22 cellular contexts compared by ENCODE assay signal in genomic region chr7:978049-978346, GRCh38. TPM values are rescaled to one million over a fixed set of nuclear protein-coding genes. Genes with fewer than 3 reads are reported as not detected.
DNase-seq lines count a peak whose midpoint lies in the region; ATAC-seq, FAIRE-seq and TF ChIP-seq lines count a peak whose summit lies in the region.
"Had no signal": no experiment of that assay in that cellular context is flagged by ENCODE, and none has a peak within 500 bp of the region (broad histone marks: within the 10 kb centered on the region; RNA-seq: fewer than 3 reads in every experiment).

No MANE protein-coding gene starts in this region.

- no peak overlapping the region for H2BK15ac ChIP-seq in H9 (ENCODE audit: low read depth, low read length)

- no peaks in the 10 kb centered on the region; the same call in 1 of the 2 replicates for H3K27me3 Mint-ChIP-seq in H9 (ENCODE audit: low read depth)

- peaks cover 6 to 20% of the 10 kb centered on the region in 2 experiments; a peak in 3 of 4 replicates for H3K4me1 Mint-ChIP-seq in H9

- H2AK5ac ChIP-seq in H9 (ENCODE audit: insufficient read length, low read length) = no peak overlapping the region

- peak; percentile 6; the same call in 1 of the 2 replicates for TF ChIP-seq RAD21 in HepG2 (CRISPR knock-in tag; IDR thresholded peaks at IDR 0.05)

- TF ChIP-seq CTCF in HepG2 (CRISPR knock-in tag; IDR thresholded peaks at IDR 0.05) (no peak), H9 (conservative IDR thresholded peaks at IDR 0.05) (no peak)

- no peaks in the 10 kb centered on the region for H4K20me1 ChIP-seq in HepG2 (ENCODE audit: insufficient read depth, low read length)
- no peaks in the 10 kb centered on the region for H4K20me1 ChIP-seq in H9 (ENCODE audit: control insufficient read depth, insufficient read depth, insufficient read length)

- no peak overlapping the region for H3K14ac ChIP-seq in H9 (ENCODE audit: insufficient read depth, low read length)

- H3K4me3 ChIP-seq in HepG2 (replicated peaks in 1 of 3; ENCODE audit: insufficient read depth in 1 of 3, low read depth in 2 of 3, low read length in 3 of 3) (peak overlapping the region in 2 of 3 experiments; percentile 8 to 56; a peak in 4 of 6 replicates), small intestine (ENCODE audit: low read depth in 1 of 2, low read length in 2 of 2) (no peak overlapping the region)
- H3K4me3 ChIP-seq: coronary artery, thyroid gland had no signal

- no peak for TF ChIP-seq EP300 in HepG2 (IDR thresholded peaks at IDR 0.05; ENCODE audit: low read depth in 2 of 2, low read length in 2 of 2)
- no peak for TF ChIP-seq EP300 in HepG2 (CRISPR knock-in tag; IDR thresholded peaks at IDR 0.05; ENCODE audit: borderline replicate concordance)

- POLR2A ChIA-PET in HepG2 (lab: Yijun Ruan, JAX) = interaction anchor here (0.7 to 8.6 kb wide), 32 partner anchors 9 to 496 kb away, joined by 3 to 292 read pairs (median 6); partner anchors contain the start of genes GPER1, GPR146 and ZFAND2A

- H3K23ac ChIP-seq in H9 (ENCODE audit: insufficient read length, low read depth, low read length) = no peak overlapping the region

- no peaks in the 10 kb centered on the region for H3K79me1 ChIP-seq in H9 (ENCODE audit: insufficient read depth, low read depth, low read length, poor library complexity, severe bottlenecking)

- no peak for FAIRE-seq in HepG2 (lab: Jason Lieb, UNC)
- FAIRE-seq in small intestine (lab: Jason Lieb, UNC) = no peak
- FAIRE-seq: endothelial cell of umbilical vein had no signal

- peak overlapping the region in 1 of 3 experiments; percentile 14; a peak in 1 of 7 replicates for H3K27ac Mint-ChIP-seq in H9
- H3K27ac Mint-ChIP-seq: T-helper 1 cell treated with Interleukin-12 subunit alpha and Interleukin-12 subunit beta and Interleukin-4 antibody, amounts not matched to agents 30 μg/mL and 1 μg/mL, for 36 hours had no signal

- no peak overlapping the region for H2BK5ac ChIP-seq in H9 (ENCODE audit: insufficient read length, low read length)

- peak overlapping the region; percentile 79 for H3K4me2 ChIP-seq in HepG2 (ENCODE audit: low read depth, low read length)
- no peak overlapping the region for H3K4me2 ChIP-seq in H9 (ENCODE audit: insufficient read depth, insufficient read length, low read length)

- H3K23me2 ChIP-seq in H9 (ENCODE audit: insufficient read length, low read depth, low read length, poor library complexity, severe bottlenecking) = peaks cover 3% of the 10 kb centered on the region

- no peak overlapping the region for H2BK20ac ChIP-seq in H9 (ENCODE audit: low read depth, low read length, poor library complexity, severe bottlenecking)

- H2BK120ac ChIP-seq in H9 (ENCODE audit: low read depth, low read length, poor library complexity, severe bottlenecking) = no peak overlapping the region

- H4K8ac ChIP-seq in H9 (replicated peaks; ENCODE audit: insufficient read length, low read depth, low read length) = no peak overlapping the region

- H3K4ac ChIP-seq in H9 (ENCODE audit: low read depth, low read length) = no peak overlapping the region

- H4K91ac ChIP-seq in H9 (ENCODE audit: insufficient read length, low read depth, low read length) = no peak overlapping the region

- H2AFZ ChIP-seq in HepG2 (ENCODE audit: low read length) (no peak overlapping the region), H9 (ENCODE audit: low read length) (no peak overlapping the region)

- 7% methylated on average over 7 of the region's 7 CpGs for WGBS in HepG2 (ENCODE audit: low lambda C conversion rate)
- WGBS in small intestine, 3 donors = 12 to 58% (median 27%) methylated on average over 7 of the region's 7 CpGs
- WGBS in H9 (ENCODE audit: extremely low coverage, insufficient read length, low lambda C conversion rate) = no CpG with 5 or more reads among the region's 7 CpGs

- TF ChIP-seq POLR2A in HepG2 (IDR thresholded peaks at IDR 0.05; ENCODE audit: insufficient read depth in 1 of 2, low read depth in 2 of 2, low read length in 2 of 2) = no peak

- no peak overlapping the region for H2BK12ac ChIP-seq in H9 (ENCODE audit: insufficient read length, low read depth, low read length)

- peaks cover 0 to 4% (median 3%) of the 10 kb centered on the region in 3 experiments; a peak in 4 of 7 replicates for H3K36me3 Mint-ChIP-seq in H9 (ENCODE audit: insufficient read depth in 1 of 3, low read depth in 3 of 3)

- no peak overlapping the region for H4K5ac ChIP-seq in H9 (ENCODE audit: insufficient read length, low read depth, low read length)

- H3K9ac ChIP-seq in HepG2 (ENCODE audit: insufficient read depth, low read depth, low read length) (peak overlapping the region; percentile 97), H9 (ENCODE audit: extremely low read depth, insufficient read length, low read length) (no peak overlapping the region)

- no peak overlapping the region for H3K56ac ChIP-seq in H9 (ENCODE audit: insufficient read length, low read depth, low read length)

- no TSS peak for BruUV-seq in HepG2 (replicated peaks; lab: Mats Ljungman, UMichigan)

- H3K79me2 ChIP-seq in HepG2 (ENCODE audit: insufficient read depth, low read length) = peaks cover 55% of the 10 kb centered on the region
- peaks cover 2% of the 10 kb centered on the region; the same call in 1 of the 2 replicates for H3K79me2 ChIP-seq in H9 (ENCODE audit: insufficient read depth, low read length)

- no peak overlapping the region for H3T11ph ChIP-seq in H9 (ENCODE audit: low read length)

- H3K27me3 ChIP-seq in HepG2 (ENCODE audit: control insufficient read depth in 1 of 2, insufficient read depth in 2 of 2, low read length in 2 of 2) (no peaks in the 10 kb centered on the region; a peak in 1 of 5 replicates), small intestine (ENCODE audit: control insufficient read depth in 2 of 2, insufficient read depth in 2 of 2, low read length in 2 of 2) (no peaks in the 10 kb centered on the region), H9 (ENCODE audit: insufficient read depth, low read length) (no peaks in the 10 kb centered on the region)
- H3K27me3 ChIP-seq: thyroid gland had no signal

- no peaks in the 10 kb centered on the region for H3K9me3 Mint-ChIP-seq in H9
- H3K9me3 Mint-ChIP-seq: nephron progenitor cell; T-helper 1 cell treated with Interleukin-12 subunit alpha and Interleukin-12 subunit beta and Interleukin-4 antibody, amounts not matched to agents 30 μg/mL and 1 μg/mL, for 36 hours had no signal

- H3K9me3 ChIP-seq in HepG2 (ENCODE audit: low read length) (no peaks in the 10 kb centered on the region), small intestine (ENCODE audit: control insufficient read depth, low read depth) (no peaks in the 10 kb centered on the region), H9 (ENCODE audit: control insufficient read depth, low read depth, low read length) (no peaks in the 10 kb centered on the region)
- H3K9me3 ChIP-seq: thyroid gland had no signal

- ATAC-seq in HepG2 (no peak), GM19452 (IDR thresholded peaks at IDR 0.05; ENCODE audit: unreplicated experiment) (no peak), HG02610 (IDR thresholded peaks at IDR 0.05; ENCODE audit: unreplicated experiment) (no peak)

- H3K4me1 ChIP-seq in HepG2 (ENCODE audit: insufficient read depth, low read length) = peaks cover 73% of the 10 kb centered on the region
- H3K4me1 ChIP-seq in small intestine (ENCODE audit: control insufficient read depth in 2 of 2, insufficient read depth in 1 of 2, low read depth in 1 of 2, low read length in 1 of 2) = peaks cover 7 to 10% of the 10 kb centered on the region in 2 donors
- no peaks in the 10 kb centered on the region for H3K4me1 ChIP-seq in H9 (ENCODE audit: insufficient read depth, low read length)

- no peak overlapping the region for H3K18ac ChIP-seq in H9 (ENCODE audit: insufficient read length, low read depth, low read length)

- CTCF ChIA-PET in HepG2 (lab: Yijun Ruan, JAX; ENCODE audit: low intra/inter-chr PET ratio, low total read pairs) = interaction anchor here (1.1 kb wide), 1 partner anchor 14 kb away, joined by 3 read pairs; no protein-coding TSS in a partner anchor

- in situ Hi-C loops in HepG2 (cut with HindIII; ENCODE audit: extremely low pct_ligation_motif_present, low pct_unique_long_range_greater_than_20kb) = no loop called here

- H3K36me3 ChIP-seq in HepG2 (replicated peaks in 1 of 2; ENCODE audit: control insufficient read depth in 1 of 2, insufficient read depth in 2 of 2, low read length in 2 of 2) (peaks cover 0 to 1% of the 10 kb centered on the region in 2 experiments; a peak in 2 of 5 replicates), small intestine (ENCODE audit: control insufficient read depth in 2 of 2, insufficient read depth in 2 of 2, low read length in 2 of 2) (no peaks in the 10 kb centered on the region)
- H3K36me3 ChIP-seq: thyroid gland had no signal

- H3K27ac ChIP-seq in angular gyrus (ENCODE audit: low read depth, low read length) = peak overlapping the region; percentile 98
- peak overlapping the region; percentile 100 for H3K27ac ChIP-seq in HepG2 (ENCODE audit: extremely low read length, insufficient read depth, low read length)
- H3K27ac ChIP-seq in small intestine (ENCODE audit: low read depth in 1 of 2, low read length in 1 of 2) = peak overlapping the region; percentile 92 to 95
- H3K27ac ChIP-seq in H9 (ENCODE audit: insufficient read length, low read depth, low read length) = no peak overlapping the region
- H3K27ac ChIP-seq: coronary artery, thyroid gland had no signal

- intact Hi-C loops in HepG2 (cut with micrococcal nuclease; ENCODE audit: unreplicated experiment) = no loop called here

- H3K4me3 Mint-ChIP-seq in H9 = no peak overlapping the region
- H3K4me3 Mint-ChIP-seq: nephron progenitor cell; T-helper 1 cell treated with Interleukin-12 subunit alpha and Interleukin-12 subunit beta and Interleukin-4 antibody, amounts not matched to agents 30 μg/mL and 1 μg/mL, for 36 hours had no signal

- DNase-seq in D341Med (ENCODE audit: low spot score) (peak; percentile 69), HepG2 (ENCODE audit: low spot score) (no peak), small intestine (no peak), H9 (no peak)
- no peak for DNase-seq in activated CD4-positive, alpha-beta T cell treated with anti-CD3 and anti-CD28 coated beads for 4 hours
- DNase-seq: activated CD4-positive, alpha-beta T cell treated with anti-CD3 and anti-CD28 coated beads, Interleukin-2, amount 50 U/mL, for 48 hours; activated naive CD4-positive, alpha-beta T cell treated with anti-CD3 and anti-CD28 coated beads, Interleukin-2, amount 50 U/mL, for 16 hours; EL; mesendoderm; NCI-H1417 treated with DMSO at 0.1 percent for 48 hours; nephron progenitor cell; stimulated activated CD4-positive, alpha-beta T cell treated with anti-CD3 and anti-CD28 coated beads, Interleukin-15, amount 100 ng/mL, for 24 hours; thyroid gland had no signal

RNA-seq across cellular contexts. Expression of gene COX19, which starts 2.6 kb away (rescaled TPM):
- total RNA-seq in HepG2 (2016; rRNA removed; fragmentation: Illumina TruSeq; extraction: Trizol) (6.5 and 11.5 TPM in 2 replicates), H9 (2021) (10.2 and 12.3 TPM in 2 replicates)
- total RNA-seq in HepG2 (2016; cell fraction: cytosol; rRNA removed; fragmentation: Illumina TruSeq; extraction: Trizol; ENCODE audit: low read depth) = 2.6 and 3.0 TPM in 2 replicates
- 7.4 and 15.2 TPM in 2 replicates for total RNA-seq in HepG2 (2016; cell fraction: insoluble cytoplasmic fraction; rRNA removed; fragmentation: Illumina TruSeq; extraction: Trizol)
- 7.6 and 8.2 TPM in 2 replicates for total RNA-seq in HepG2 (2016; cell fraction: membrane; rRNA removed; fragmentation: Illumina TruSeq; extraction: Trizol)
- 21.5 and 23.4 TPM in 2 replicates for total RNA-seq in HepG2 (2016; cell fraction: nucleus; rRNA removed; fragmentation: Illumina TruSeq; extraction: Trizol)
- polyA plus RNA-seq in HepG2 (2011; rRNA removed) (21.0 and 21.7 TPM in 2 replicates), small intestine (10 to 100 TPM in 1 of 3 donors, 1 to 10 TPM in 2; 8.9 to 10.6 (median 8.9) TPM)
- 12.5 and 14.3 TPM in 2 replicates for polyA plus RNA-seq in HepG2 (2011; cell fraction: cytosol; rRNA removed)
- 59.5 and 79.7 TPM in 2 replicates for polyA plus RNA-seq in HepG2 (2011; cell fraction: nucleus; rRNA removed)
- 14.5 and 16.2 TPM in 2 replicates for polyA plus RNA-seq in HepG2 (2012)
- polyA plus RNA-seq in HepG2 (2016; cell fraction: cytosol; fragmentation: Illumina TruSeq; extraction: Trizol; ENCODE audit: low read depth) = 2.2 and 2.3 TPM in 2 replicates
- 11.0 and 11.3 TPM in 2 replicates for polyA plus RNA-seq in HepG2 (2016; cell fraction: insoluble cytoplasmic fraction; fragmentation: Illumina TruSeq; extraction: Trizol; ENCODE audit: low read depth)
- 3.6 and 3.8 TPM in 2 replicates for polyA plus RNA-seq in HepG2 (2016; cell fraction: membrane; fragmentation: Illumina TruSeq; extraction: Trizol; ENCODE audit: low read depth)
- 32.8 and 35.0 TPM in 2 replicates for polyA plus RNA-seq in HepG2 (2016; cell fraction: nucleus; fragmentation: Illumina TruSeq; extraction: Trizol; ENCODE audit: insufficient read depth, low read depth)
- 12.8 and 23.5 TPM in 2 replicates for polyA minus RNA-seq in HepG2 (2011; rRNA and poly(A)+ RNA removed; ENCODE audit: low replicate concordance)
- 3.6 and 5.4 TPM in 2 replicates for polyA minus RNA-seq in HepG2 (2011; cell fraction: cytosol; rRNA and poly(A)+ RNA removed)
- polyA minus RNA-seq in HepG2 (2011; cell fraction: nucleus; rRNA and poly(A)+ RNA removed) = 50.6 and 61.9 TPM in 2 replicates

RNA-seq across cellular contexts. Expression of gene CYP2W1, which starts 5.0 kb away (rescaled TPM):
- 11.7 and 31.7 TPM in 2 replicates for total RNA-seq in HepG2 (2016; rRNA removed; fragmentation: Illumina TruSeq; extraction: Trizol)
- total RNA-seq in HepG2 (2016; cell fraction: cytosol; rRNA removed; fragmentation: Illumina TruSeq; extraction: Trizol; ENCODE audit: low read depth) = 6.8 and 8.3 TPM in 2 replicates
- 10.2 and 31.7 TPM in 2 replicates for total RNA-seq in HepG2 (2016; cell fraction: insoluble cytoplasmic fraction; rRNA removed; fragmentation: Illumina TruSeq; extraction: Trizol)
- total RNA-seq in HepG2 (2016; cell fraction: membrane; rRNA removed; fragmentation: Illumina TruSeq; extraction: Trizol) = 10.9 and 11.0 TPM in 2 replicates
- total RNA-seq in HepG2 (2016; cell fraction: nucleus; rRNA removed; fragmentation: Illumina TruSeq; extraction: Trizol) = 35.8 and 47.0 TPM in 2 replicates
- 19.5 and 32.7 TPM in 2 replicates for polyA plus RNA-seq in HepG2 (2011; rRNA removed)
- 9.5 and 22.3 TPM in 2 replicates for polyA plus RNA-seq in HepG2 (2011; cell fraction: cytosol; rRNA removed)
- 171 and 205 TPM in 2 replicates for polyA plus RNA-seq in HepG2 (2011; cell fraction: nucleus; rRNA removed)
- 20.0 and 28.3 TPM in 2 replicates for polyA plus RNA-seq in HepG2 (2012)
- polyA plus RNA-seq in HepG2 (2016; cell fraction: cytosol; fragmentation: Illumina TruSeq; extraction: Trizol; ENCODE audit: low read depth) = 5.5 and 6.2 TPM in 2 replicates
- 14.3 and 20.7 TPM in 2 replicates for polyA plus RNA-seq in HepG2 (2016; cell fraction: insoluble cytoplasmic fraction; fragmentation: Illumina TruSeq; extraction: Trizol; ENCODE audit: low read depth)
- polyA plus RNA-seq in HepG2 (2016; cell fraction: membrane; fragmentation: Illumina TruSeq; extraction: Trizol; ENCODE audit: low read depth) = 8.5 and 9.6 TPM in 2 replicates
- polyA plus RNA-seq in HepG2 (2016; cell fraction: nucleus; fragmentation: Illumina TruSeq; extraction: Trizol; ENCODE audit: insufficient read depth, low read depth) = 135 and 137 TPM in 2 replicates
- polyA minus RNA-seq in HepG2 (2011; rRNA and poly(A)+ RNA removed; ENCODE audit: low replicate concordance) = 66.3 TPM in 1 of 2 replicates, not detected in the other
- polyA minus RNA-seq in HepG2 (2011; cell fraction: cytosol; rRNA and poly(A)+ RNA removed) = 26.5 and 32.3 TPM in 2 replicates
- 88.4 and 113 TPM in 2 replicates for polyA minus RNA-seq in HepG2 (2011; cell fraction: nucleus; rRNA and poly(A)+ RNA removed)
- 1 to 10 TPM in 1 of 3 donors, under 1 TPM in 2; 0.81 to 1.4 (median 0.89) TPM for polyA plus RNA-seq in small intestine
- not detected in 2 replicates for total RNA-seq in H9 (2021)
- total RNA-seq: endothelial cell of umbilical vein, HT1080, kidney epithelial cell, LHCN-M2, thyroid gland had no signal
- polyA plus RNA-seq: endothelial cell of umbilical vein had no signal

RNA-seq across cellular contexts. Expression of gene ADAP1, which starts 23.5 kb away (rescaled TPM):
- total RNA-seq in HepG2 (2016; rRNA removed; fragmentation: Illumina TruSeq; extraction: Trizol) (18.3 and 24.6 TPM in 2 replicates), H9 (2021) (6.2 and 6.8 TPM in 2 replicates)
- total RNA-seq in HepG2 (2016; cell fraction: cytosol; rRNA removed; fragmentation: Illumina TruSeq; extraction: Trizol; ENCODE audit: low read depth) = 23.5 and 25.0 TPM in 2 replicates
- 16.6 and 27.2 TPM in 2 replicates for total RNA-seq in HepG2 (2016; cell fraction: insoluble cytoplasmic fraction; rRNA removed; fragmentation: Illumina TruSeq; extraction: Trizol)
- total RNA-seq in HepG2 (2016; cell fraction: membrane; rRNA removed; fragmentation: Illumina TruSeq; extraction: Trizol) = 46.3 and 47.4 TPM in 2 replicates
- total RNA-seq in HepG2 (2016; cell fraction: nucleus; rRNA removed; fragmentation: Illumina TruSeq; extraction: Trizol) = 13.2 TPM in 2 replicates
- polyA plus RNA-seq in HepG2 (2011; rRNA removed) (10.5 and 15.0 TPM in 2 replicates), small intestine (100 to 1,000 TPM in 2 of 3 donors, 10 to 100 TPM in 1; 69.2 to 113 (median 102) TPM)
- 11.8 and 14.5 TPM in 2 replicates for polyA plus RNA-seq in HepG2 (2011; cell fraction: cytosol; rRNA removed)
- 19.8 and 24.0 TPM in 2 replicates for polyA plus RNA-seq in HepG2 (2011; cell fraction: nucleus; rRNA removed)
- polyA plus RNA-seq in HepG2 (2012) = 15.3 and 21.4 TPM in 2 replicates
- 24.2 and 28.1 TPM in 2 replicates for polyA plus RNA-seq in HepG2 (2016; cell fraction: cytosol; fragmentation: Illumina TruSeq; extraction: Trizol; ENCODE audit: low read depth)
- polyA plus RNA-seq in HepG2 (2016; cell fraction: insoluble cytoplasmic fraction; fragmentation: Illumina TruSeq; extraction: Trizol; ENCODE audit: low read depth) = 17.0 and 28.9 TPM in 2 replicates
- polyA plus RNA-seq in HepG2 (2016; cell fraction: membrane; fragmentation: Illumina TruSeq; extraction: Trizol; ENCODE audit: low read depth) = 45.2 and 45.4 TPM in 2 replicates
- 26.8 and 30.8 TPM in 2 replicates for polyA plus RNA-seq in HepG2 (2016; cell fraction: nucleus; fragmentation: Illumina TruSeq; extraction: Trizol; ENCODE audit: insufficient read depth, low read depth)
- 3.5 and 14.9 TPM in 2 replicates for polyA minus RNA-seq in HepG2 (2011; rRNA and poly(A)+ RNA removed; ENCODE audit: low replicate concordance)
- 7.5 and 11.2 TPM in 2 replicates for polyA minus RNA-seq in HepG2 (2011; cell fraction: cytosol; rRNA and poly(A)+ RNA removed)
- polyA minus RNA-seq in HepG2 (2011; cell fraction: nucleus; rRNA and poly(A)+ RNA removed) = 5.2 and 7.6 TPM in 2 replicates

Comparison
In these comparisons a context has a peak if more than half of its experiments do, and no peak if none do; other contexts are left out.
1. H3K4me3 ChIP-seq: peak in HepG2 (2 of 3); none in small intestine (0 of 2).